In genomic region chr18:59655661-59656060, GRCh38 we compare ENCODE assay signal across 25 cellular contexts. TPM values are rescaled to one million over a fixed set of nuclear protein-coding genes. Genes with fewer than 3 reads are reported as not detected.
"Had no signal": no experiment of that assay in that cellular context is flagged by ENCODE, and none has a peak within 500 bp of the region (broad histone marks: within the 10 kb centered on the region; RNA-seq: fewer than 3 reads in every experiment).

No MANE protein-coding gene starts in this region.

- H3K9me3 Mint-ChIP-seq: activated naive CD4-positive, alpha-beta T cell treated with anti-CD3 and anti-CD28 coated beads for 36 hours; activated naive CD8-positive, alpha-beta T cell treated with anti-CD3 and anti-CD28 coated beads, Interleukin-2, amount 10 ng/mL, durations not matched to agents 7 days and 5 days; activated T-cell treated with anti-CD3 and anti-CD28 coated beads, Interleukin-2, amount 50 U/mL, for 72 hours; endodermal cell; natural killer cell; stimulated activated naive B cell treated with anti-CD40 and anti-IgM and Interleukin-4, amounts not matched to agents 10 μg/mL and 1 μg/mL and 100 μg/mL, for 72 hours; type B pancreatic cell had no signal

- H3K4me3 ChIP-seq: coronary artery, left lung, lung had no signal

- DNase-seq: activated CD4-positive, alpha-beta T cell treated with anti-CD3 and anti-CD28 coated beads for 4 hours; activated CD4-positive, alpha-beta T cell treated with anti-CD3 and anti-CD28 coated beads, Interleukin-2, amount 50 U/mL, for 48 hours; activated CD4-positive, CD25-positive, alpha-beta regulatory T cell; activated CD8-positive, alpha-beta memory T cell treated with anti-CD3 and anti-CD28 coated beads, Interleukin-2, amount 50 U/mL, for 48 hours; activated effector memory CD4-positive, alpha-beta T cell treated with Interleukin-2 at 50 U/mL for 16 hours; activated naive CD4-positive, alpha-beta T cell treated with anti-CD3 and anti-CD28 coated beads for 36 hours; activated naive CD8-positive, alpha-beta T cell treated with anti-CD3 and anti-CD28 coated beads, Interleukin-2, amount 10 ng/mL, durations not matched to agents 7 days and 5 days; activated T-cell treated with anti-CD3 and anti-CD28 coated beads, Interleukin-2, amount 50 U/mL, for 72 hours; amniotic stem cell; cerebellar nuclear complex; endodermal cell; foreskin keratinocyte; left lung; natural killer cell; stimulated activated CD4-positive, alpha-beta T cell treated with anti-CD3 and anti-CD28 coated beads, Interleukin-2, amount 100 ng/mL, for 48 hours; stimulated activated CD8-positive, alpha-beta memory T cell treated with anti-CD3 and anti-CD28 coated beads, Interleukin-4, amount 100 ng/mL, for 48 hours; stimulated activated naive B cell treated with anti-CD40 and anti-IgM and Interleukin-4, amounts not matched to agents 10 μg/mL and 1 μg/mL and 100 μg/mL, for 72 hours; T-helper 9 cell had no signal

- H3K4me1 Mint-ChIP-seq: activated naive CD8-positive, alpha-beta T cell treated with anti-CD3 and anti-CD28 coated beads, Interleukin-2, amount 10 ng/mL, durations not matched to agents 7 days and 5 days; natural killer cell; stimulated activated naive B cell treated with anti-CD40 and anti-IgM and Interleukin-4, amounts not matched to agents 10 μg/mL and 1 μg/mL and 100 μg/mL, for 72 hours had no signal

- H3K27ac Mint-ChIP-seq: activated naive CD4-positive, alpha-beta T cell treated with anti-CD3 and anti-CD28 coated beads for 36 hours; activated naive CD8-positive, alpha-beta T cell treated with anti-CD3 and anti-CD28 coated beads, Interleukin-2, amount 10 ng/mL, durations not matched to agents 7 days and 5 days; activated T-cell treated with anti-CD3 and anti-CD28 coated beads, Interleukin-2, amount 50 U/mL, for 72 hours; endodermal cell; natural killer cell; stimulated activated naive B cell treated with anti-CD40 and anti-IgM and Interleukin-4, amounts not matched to agents 10 μg/mL and 1 μg/mL and 100 μg/mL, for 72 hours; type B pancreatic cell had no signal

- H3K4me1 ChIP-seq: left lung had no signal

- H3K4me3 Mint-ChIP-seq: activated naive CD4-positive, alpha-beta T cell treated with anti-CD3 and anti-CD28 coated beads for 36 hours; activated naive CD8-positive, alpha-beta T cell treated with anti-CD3 and anti-CD28 coated beads, Interleukin-2, amount 10 ng/mL, durations not matched to agents 7 days and 5 days; activated T-cell treated with anti-CD3 and anti-CD28 coated beads, Interleukin-2, amount 50 U/mL, for 72 hours; endodermal cell; natural killer cell; stimulated activated naive B cell treated with anti-CD40 and anti-IgM and Interleukin-4, amounts not matched to agents 10 μg/mL and 1 μg/mL and 100 μg/mL, for 72 hours; type B pancreatic cell had no signal

- H3K27ac ChIP-seq: coronary artery, epithelial cell of prostate, foreskin keratinocyte, left lung, neutrophil had no signal

- H3K27me3 ChIP-seq: foreskin keratinocyte, left lung had no signal

- H3K36me3 ChIP-seq: left lung, neutrophil had no signal

- H3K36me3 Mint-ChIP-seq: activated naive CD8-positive, alpha-beta T cell treated with anti-CD3 and anti-CD28 coated beads, Interleukin-2, amount 10 ng/mL, durations not matched to agents 7 days and 5 days; natural killer cell; stimulated activated naive B cell treated with anti-CD40 and anti-IgM and Interleukin-4, amounts not matched to agents 10 μg/mL and 1 μg/mL and 100 μg/mL, for 72 hours had no signal

- H3K27me3 Mint-ChIP-seq: activated naive CD8-positive, alpha-beta T cell treated with anti-CD3 and anti-CD28 coated beads, Interleukin-2, amount 10 ng/mL, durations not matched to agents 7 days and 5 days; type B pancreatic cell had no signal

- H3K9me3 ChIP-seq: left lung, neutrophil had no signal

RNA-seq across cellular contexts. Expression of gene CCBE1, which starts 41.6 kb away (rescaled TPM):
- total RNA-seq: activated CD8-positive, alpha-beta memory T cell treated with anti-CD3 and anti-CD28 coated beads for 36 hours; activated naive CD4-positive, alpha-beta T cell treated with anti-CD3 and anti-CD28 coated beads for 36 hours; activated naive CD8-positive, alpha-beta T cell treated with anti-CD3 and anti-CD28 coated beads, Interleukin-2, amount 10 ng/mL, durations not matched to agents 7 days and 5 days; T-helper 1 cell treated with Interleukin-12 subunit alpha and Interleukin-12 subunit beta and Interleukin-4 antibody, amounts not matched to agents 30 ng/mL and 1 ng/mL, for 36 hours had no signal
